In the genomic region with DNA sequence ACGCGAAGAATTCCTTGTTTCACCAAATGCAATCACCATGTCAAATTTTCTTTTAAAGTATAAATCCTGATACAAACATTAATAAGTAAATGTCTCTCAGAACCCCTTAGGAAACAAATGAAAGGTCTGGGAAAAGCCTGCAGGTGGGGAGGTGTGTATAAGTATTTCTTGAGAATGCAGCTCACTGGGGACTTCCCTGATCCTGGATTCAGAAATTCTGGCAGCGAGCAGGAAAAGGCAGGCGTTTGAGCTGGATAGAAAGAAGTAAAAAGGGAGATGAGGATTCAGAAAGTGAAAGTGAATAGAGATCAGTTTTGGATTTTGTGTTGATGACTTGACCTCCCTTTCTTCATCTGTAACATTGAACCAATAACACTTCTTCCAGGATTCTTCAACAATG, we compare ENCODE assay signal across 23 cellular contexts.
"Had no signal": no experiment of that assay in that cellular context is flagged by ENCODE, and none has a peak within 500 bp of the region (broad histone marks: within the 10 kb centered on the region; RNA-seq: fewer than 3 reads in every experiment).

No MANE protein-coding gene starts in this region.

- ATAC-seq: heart left ventricle; left lobe of liver; naive thymus-derived CD4-positive, alpha-beta T cell; upper lobe of right lung had no signal

- H3K9me3 Mint-ChIP-seq: activated CD4-positive, alpha-beta memory T cell treated with anti-CD3 and anti-CD28 coated beads, Interleukin-2, amount 10 ng/mL, durations not matched to agents 7 days and 5 days; activated naive CD4-positive, alpha-beta T cell treated with anti-CD3 and anti-CD28 coated beads, Interleukin-2, amount 50 U/mL, for 24 hours; central memory CD8-positive, alpha-beta T cell had no signal

- H3K27ac ChIP-seq: adrenal gland, ascending aorta, brain microvascular endothelial cell, thoracic aorta, upper lobe of right lung had no signal

- H3K27ac Mint-ChIP-seq: activated CD4-positive, alpha-beta memory T cell treated with anti-CD3 and anti-CD28 coated beads, Interleukin-2, amount 10 ng/mL, durations not matched to agents 7 days and 5 days; activated naive CD4-positive, alpha-beta T cell treated with anti-CD3 and anti-CD28 coated beads, Interleukin-2, amount 50 U/mL, for 24 hours; activated T-helper 1 cell treated with anti-CD3 and anti-CD28 coated beads, Interleukin-12 subunit alpha, Interleukin-12 subunit beta, Interleukin-2, Interleukin-4 antibody, amounts not matched to agents 30 ng/mL and 10 ng/mL and 1 ng/mL, durations not matched to agents 14 hours and 24 hours and 36 hours had no signal

- DNase-seq: activated CD4-positive, alpha-beta memory T cell treated with anti-CD3 and anti-CD28 coated beads, Interleukin-2, amount 10 ng/mL, durations not matched to agents 7 days and 5 days; activated CD4-positive, alpha-beta T cell treated with anti-CD3 and anti-CD28 coated beads for 48 hours; activated CD4-positive, CD25-positive, alpha-beta regulatory T cell; activated gamma-delta T cell; adrenal gland; brain microvascular endothelial cell; effector memory CD4-positive, alpha-beta T cell; esophagus squamous epithelium; heart left ventricle; islet precursor cell; naive thymus-derived CD4-positive, alpha-beta T cell; retina; spleen; stimulated activated CD4-positive, alpha-beta T cell treated with anti-CD3 and anti-CD28 coated beads, Interleukin-4, amount 100 ng/mL, for 1 hour; stimulated activated naive CD4-positive, alpha-beta T cell; upper lobe of right lung had no signal

- H3K9me3 ChIP-seq: adrenal gland, ascending aorta, esophagus squamous epithelium, heart left ventricle, spleen, thoracic aorta, upper lobe of right lung had no signal

- H3K4me3 ChIP-seq: adrenal gland, ascending aorta, lung, spleen, thoracic aorta, upper lobe of right lung had no signal

- H3K36me3 ChIP-seq: adrenal gland, ascending aorta, brain microvascular endothelial cell, esophagus squamous epithelium, heart left ventricle, spleen, thoracic aorta, upper lobe of right lung had no signal

- H3K27me3 Mint-ChIP-seq: activated CD4-positive, alpha-beta memory T cell treated with anti-CD3 and anti-CD28 coated beads, Interleukin-2, amount 10 ng/mL, durations not matched to agents 7 days and 5 days; activated naive CD4-positive, alpha-beta T cell treated with anti-CD3 and anti-CD28 coated beads, Interleukin-2, amount 50 U/mL, for 24 hours; central memory CD8-positive, alpha-beta T cell; naive thymus-derived CD4-positive, alpha-beta T cell had no signal

- H3K4me3 Mint-ChIP-seq: activated CD4-positive, alpha-beta memory T cell treated with anti-CD3 and anti-CD28 coated beads, Interleukin-2, amount 10 ng/mL, durations not matched to agents 7 days and 5 days; activated naive CD4-positive, alpha-beta T cell treated with anti-CD3 and anti-CD28 coated beads, Interleukin-2, amount 50 U/mL, for 24 hours; activated T-helper 1 cell treated with anti-CD3 and anti-CD28 coated beads, Interleukin-12 subunit alpha, Interleukin-12 subunit beta, Interleukin-2, Interleukin-4 antibody, amounts not matched to agents 30 ng/mL and 10 ng/mL and 1 ng/mL, durations not matched to agents 14 hours and 24 hours and 36 hours; central memory CD8-positive, alpha-beta T cell had no signal

- H3K27me3 ChIP-seq: adrenal gland, ascending aorta, brain microvascular endothelial cell, esophagus squamous epithelium, heart left ventricle, spleen, upper lobe of right lung had no signal

- H3K36me3 Mint-ChIP-seq: activated naive CD4-positive, alpha-beta T cell treated with anti-CD3 and anti-CD28 coated beads, Interleukin-2, amount 50 U/mL, for 24 hours had no signal
